Comparison of ENCODE assay signal across 8 cellular contexts in genomic region chr10:25016349-25017246, GRCh38. TPM values are rescaled to one million over a fixed set of nuclear protein-coding genes. Genes with fewer than 3 reads are reported as not detected.
DNase-seq lines count a peak whose midpoint lies in the region; ATAC-seq and TF ChIP-seq lines count a peak whose summit lies in the region.

A gene with protein sequence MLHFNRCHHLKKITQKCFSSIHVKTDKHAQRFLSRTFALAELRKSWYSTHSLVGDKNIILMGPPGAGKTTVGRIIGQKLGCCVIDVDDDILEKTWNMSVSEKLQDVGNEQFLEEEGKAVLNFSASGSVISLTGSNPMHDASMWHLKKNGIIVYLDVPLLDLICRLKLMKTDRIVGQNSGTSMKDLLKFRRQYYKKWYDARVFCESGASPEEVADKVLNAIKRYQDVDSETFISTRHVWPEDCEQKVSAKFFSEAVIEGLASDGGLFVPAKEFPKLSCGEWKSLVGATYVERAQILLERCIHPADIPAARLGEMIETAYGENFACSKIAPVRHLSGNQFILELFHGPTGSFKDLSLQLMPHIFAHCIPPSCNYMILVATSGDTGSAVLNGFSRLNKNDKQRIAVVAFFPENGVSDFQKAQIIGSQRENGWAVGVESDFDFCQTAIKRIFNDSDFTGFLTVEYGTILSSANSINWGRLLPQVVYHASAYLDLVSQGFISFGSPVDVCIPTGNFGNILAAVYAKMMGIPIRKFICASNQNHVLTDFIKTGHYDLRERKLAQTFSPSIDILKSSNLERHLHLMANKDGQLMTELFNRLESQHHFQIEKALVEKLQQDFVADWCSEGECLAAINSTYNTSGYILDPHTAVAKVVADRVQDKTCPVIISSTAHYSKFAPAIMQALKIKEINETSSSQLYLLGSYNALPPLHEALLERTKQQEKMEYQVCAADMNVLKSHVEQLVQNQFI (plus strand): TSS chr10:25016612. CDS start chr10:25023224, 6,612 bp downstream.

- peaks cover 6% of the 10 kb centered on the region for H3K36me3 Mint-ChIP-seq in dendritic cell treated with granulocyte-macrophage colony-stimulating factor and Interleukin-4, amounts not matched to agents 40 ng/mL and 50 ng/mL, for 4 days (ENCODE audit: low read depth)

- H3K4me1 Mint-ChIP-seq in dendritic cell treated with granulocyte-macrophage colony-stimulating factor and Interleukin-4, amounts not matched to agents 40 ng/mL and 50 ng/mL, for 4 days (ENCODE audit: low read depth), result peaks cover 21% of the 10 kb centered on the region

- intact Hi-C loops in dendritic cell treated with granulocyte-macrophage colony-stimulating factor and Interleukin-4, amounts not matched to agents 40 ng/mL and 50 ng/mL, for 4 days (cut with micrococcal nuclease), result loop anchor here (1.0 to 10.0 kb wide), 3 partner anchors 65 to 292 kb away; no protein-coding TSS in a partner anchor
- intact Hi-C loops in left lung (cut with DNase I), result no loop called here

- H3K9ac ChIP-seq in BLaER1 treated with 17β-estradiol and CSF1 and Interleukin-3, amounts not matched to agents 10 nM and 100 nM, result peak within 1 kb of the TSS; percentile 78 to 91 (median 85)

- H4K20me1 ChIP-seq in BLaER1 treated with 17β-estradiol and CSF1 and Interleukin-3, amounts not matched to agents 10 nM and 100 nM, result no peaks in the 10 kb centered on the region

- DNase-seq in NCI-H69 (lab: John Stamatoyannopoulos, UW) (peak; percentile 97), left lung (peak; percentile 97 to 99)
- peak; percentile 92 to 98 for DNase-seq in activated CD4-positive, alpha-beta T cell treated with anti-CD3 and anti-CD28 coated beads, Interleukin-2, amount 50 U/mL, for 24 hours (ENCODE audit: low read depth in 1 of 2, low spot score in 1 of 2)
- peak; percentile 98 for DNase-seq in stimulated activated CD4-positive, alpha-beta T cell treated with anti-CD3 and anti-CD28 coated beads, Interleukin-2, amount 100 ng/mL, for 4 hours (ENCODE audit: low read depth)

- peak within 1 kb of the TSS; percentile 97 for H3K27ac Mint-ChIP-seq in dendritic cell treated with granulocyte-macrophage colony-stimulating factor and Interleukin-4, amounts not matched to agents 40 ng/mL and 50 ng/mL, for 4 days

- peak within 1 kb of the TSS; percentile 56 to 75 (median 70) for H3K4me3 ChIP-seq in BLaER1 treated with 17β-estradiol and CSF1 and Interleukin-3, amounts not matched to agents 10 nM and 100 nM
- peak within 1 kb of the TSS; percentile 67 to 84 for H3K4me3 ChIP-seq in left lung

- H3K4me2 ChIP-seq in BLaER1 treated with 17β-estradiol and CSF1 and Interleukin-3, amounts not matched to agents 10 nM and 100 nM, result peak within 1 kb of the TSS; percentile 72 to 98 (median 86)

- peak; percentile 98 for ATAC-seq in GM19328 (IDR thresholded peaks at IDR 0.05; ENCODE audit: unreplicated experiment)
- ATAC-seq in HG03469 (IDR thresholded peaks at IDR 0.05; ENCODE audit: unreplicated experiment), result peak; percentile 99
- peak; percentile 98 for ATAC-seq in left lung

- peak within 1 kb of the TSS; percentile 81 for H3K4me3 Mint-ChIP-seq in dendritic cell treated with granulocyte-macrophage colony-stimulating factor and Interleukin-4, amounts not matched to agents 40 ng/mL and 50 ng/mL, for 4 days

- H3K36me3 ChIP-seq in BLaER1 treated with 17β-estradiol and CSF1 and Interleukin-3, amounts not matched to agents 10 nM and 100 nM, result no peaks in the 10 kb centered on the region
- H3K36me3 ChIP-seq in left lung, result no peaks in the 10 kb centered on the region

- H3K9me3 Mint-ChIP-seq in dendritic cell treated with granulocyte-macrophage colony-stimulating factor and Interleukin-4, amounts not matched to agents 40 ng/mL and 50 ng/mL, for 4 days, result no peaks in the 10 kb centered on the region

- H3K4me1 ChIP-seq in BLaER1 treated with 17β-estradiol and CSF1 and Interleukin-3, amounts not matched to agents 10 nM and 100 nM, result peaks cover 18 to 34% (median 19%) of the 10 kb centered on the region in 10 experiments
- peaks cover 8 to 18% of the 10 kb centered on the region in 2 donors for H3K4me1 ChIP-seq in left lung

- H3K27ac ChIP-seq in BLaER1 treated with 17β-estradiol and CSF1 and Interleukin-3, amounts not matched to agents 10 nM and 100 nM, result peak within 1 kb of the TSS; percentile 67 to 95 (median 90)
- H3K27ac ChIP-seq in left lung, result peak within 1 kb of the TSS; percentile 91 to 93

- H3K27me3 Mint-ChIP-seq in dendritic cell treated with granulocyte-macrophage colony-stimulating factor and Interleukin-4, amounts not matched to agents 40 ng/mL and 50 ng/mL, for 4 days, result no peaks in the 10 kb centered on the region

- no peak for TF ChIP-seq CTCF in left lung (IDR thresholded peaks at IDR 0.05)

- H3K9me3 ChIP-seq in BLaER1 treated with 17β-estradiol and CSF1 and Interleukin-3, amounts not matched to agents 10 nM and 100 nM (replicated peaks in 1 of 11), result peaks cover 0 to 14% (median 5%) of the 10 kb centered on the region in 11 experiments; a peak in 7 of 22 replicates
- H3K9me3 ChIP-seq in left lung, result no peaks in the 10 kb centered on the region

- no peaks in the 10 kb centered on the region for H3K27me3 ChIP-seq in BLaER1 treated with 17β-estradiol and CSF1 and Interleukin-3, amounts not matched to agents 10 nM and 100 nM
- no peaks in the 10 kb centered on the region for H3K27me3 ChIP-seq in left lung

RNA-seq across cellular contexts. Expression of the gene that starts here (rescaled TPM):
- 1 to 10 TPM; 3.9 to 4.1 TPM for total RNA-seq in left lung

Comparison
In these comparisons a context has a peak if more than half of its experiments do, and no peak if none do; other contexts are left out.
1. Peak in every context shown above with its lines: DNase-seq, ATAC-seq, H3K4me3 ChIP-seq and H3K27ac ChIP-seq.